8 cellular contexts compared by ENCODE assay signal in genomic region chr3:150763841-150764483, GRCh38. TPM values are rescaled to one million over a fixed set of nuclear protein-coding genes. Genes with fewer than 3 reads are reported as not detected.
DNase-seq lines count a peak whose midpoint lies in the region; ATAC-seq, FAIRE-seq and TF ChIP-seq lines count a peak whose summit lies in the region.

No MANE protein-coding gene starts in this region.

- H3K4me1 ChIP-seq in ascending aorta: peaks cover 0 to 21% of the 10 kb centered on the region in 2 donors

- DNase-seq in COLO668 (lab: John Stamatoyannopoulos, UW; ENCODE audit: unreplicated experiment): peak; percentile 58
- peak; percentile 89 for DNase-seq in HT-29 (ENCODE audit: low spot score)
- DNase-seq in RCC 7860 (ENCODE audit: low spot score): peak; percentile 42
- peak in 1 of 2 donors; percentile 83 for DNase-seq in ascending aorta (ENCODE audit: low spot score in 2 of 2)
- peak; percentile 81 for DNase-seq in left ventricle myocardium superior
- peak; percentile 82 for DNase-seq in pons (ENCODE audit: low spot score)

- no peaks in the 10 kb centered on the region for H3K9me3 ChIP-seq in ascending aorta

- no peak for FAIRE-seq in RCC 7860 (lab: Jason Lieb, UNC)

- intact Hi-C loops in ascending aorta (cut with DNase I): loop anchor here (1.0 to 5.0 kb wide), 5 partner anchors 43 to 357 kb away; partner anchors contain the start of genes EIF2A, ERICH6, SELENOT and SERP1
- intact Hi-C loops in left ventricle myocardium superior (cut with micrococcal nuclease): no loop called here

- ATAC-seq in GM19324 (IDR thresholded peaks at IDR 0.05; ENCODE audit: low FRiP score, unreplicated experiment): peak; percentile 13
- peak; percentile 73 for ATAC-seq in left ventricle myocardium superior
- ATAC-seq in HG02610 (IDR thresholded peaks at IDR 0.05; ENCODE audit: unreplicated experiment): no peak

- H3K36me3 ChIP-seq in ascending aorta: no peaks in the 10 kb centered on the region

- H3K4me3 ChIP-seq in ascending aorta: peak overlapping the region; percentile 81 to 94

- H3K27me3 ChIP-seq in ascending aorta: no peaks in the 10 kb centered on the region

- TF ChIP-seq CTCF in ascending aorta (IDR thresholded peaks at IDR 0.05): peak in 2 of 3 experiments; percentile 65 to 72

- H3K27ac ChIP-seq in ascending aorta: peak overlapping the region; percentile 92 to 97

RNA-seq across cellular contexts. Expression of gene SIAH2, which starts 1.0 kb away (rescaled TPM):
- total RNA-seq in HT-29 (2014; rRNA removed; shearing (Covaris generic)): 117 and 133 TPM in 2 replicates
- total RNA-seq in ascending aorta: 50.9 TPM
- total RNA-seq in left ventricle myocardium superior: 23.2 TPM
